ENCODE assay signal across 28 cellular contexts in the genomic region with DNA sequence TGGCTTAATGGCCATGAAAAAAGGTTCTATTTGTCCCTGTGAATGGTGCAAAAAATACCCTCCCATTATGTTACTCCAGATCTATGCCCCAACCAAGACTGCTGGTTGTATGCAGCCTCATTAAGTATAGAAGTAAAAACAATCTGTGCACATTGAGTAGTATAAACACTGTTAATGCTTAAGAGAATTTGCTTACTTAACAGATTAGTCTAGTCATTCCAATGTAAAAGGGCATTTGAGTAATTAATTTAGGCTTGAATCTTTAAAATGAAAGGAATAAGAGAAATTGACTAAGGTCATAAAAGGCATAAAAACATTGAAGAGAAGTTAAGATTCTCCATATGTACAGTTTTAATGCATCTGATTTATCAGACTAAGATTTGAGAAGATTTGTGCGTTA. TPM values are rescaled to one million over a fixed set of nuclear protein-coding genes. Genes with fewer than 3 reads are reported as not detected.
"Had no signal": no experiment of that assay in that cellular context is flagged by ENCODE, and none has a peak within 500 bp of the region (broad histone marks: within the 10 kb centered on the region; RNA-seq: fewer than 3 reads in every experiment).

No MANE protein-coding gene starts in this region.

- ATAC-seq: esophagus mucosa; heart right ventricle; left lobe of liver; natural killer cell treated with Interleukin-12 subunit alpha and Interleukin-12 subunit beta and Interleukin-15 and Interleukin-18, amount 100 ng/mL, for 72 hours; right cardiac atrium; stimulated activated naive B cell treated with anti-CD40 and anti-IgM and Interleukin-4, amounts not matched to agents 10 μg/mL and 1 μg/mL and 100 μg/mL, for 72 hours had no signal

- H3K9me3 ChIP-seq: colonic mucosa, prostate gland, thoracic aorta, tibial nerve, upper lobe of left lung had no signal

- H3K4me3 ChIP-seq: colonic mucosa, heart right ventricle, lung, neural progenitor cell, prostate gland, skin epidermis, thoracic aorta, tibial nerve, upper lobe of left lung had no signal

- H3K27me3 ChIP-seq: colonic mucosa, neural progenitor cell, tibial nerve, upper lobe of left lung had no signal

- H3K36me3 ChIP-seq: colonic mucosa, heart right ventricle, neural progenitor cell, prostate gland, thoracic aorta, tibial nerve, upper lobe of left lung had no signal

- H3K9ac ChIP-seq: neural progenitor cell had no signal

- FAIRE-seq: keratinocyte, urothelium cell line had no signal

- DNase-seq: colonic mucosa; effector CD8-positive, alpha-beta T cell; endodermal cell; foreskin melanocyte; glutamatergic neuron; heart right ventricle; hippocampal formation; naive B cell; right cardiac atrium; stimulated activated CD4-positive, alpha-beta T cell treated with anti-CD3 and anti-CD28 coated beads, Interleukin-15, amount 100 ng/mL, for 24 hours; stimulated activated CD4-positive, alpha-beta T cell treated with anti-CD3 and anti-CD28 coated beads, Interleukin-2, amount 100 ng/mL, for 48 hours; stimulated activated naive B cell treated with anti-CD40 and anti-IgM and Interleukin-4, amounts not matched to agents 10 μg/mL and 1 μg/mL and 100 μg/mL, for 72 hours; upper lobe of left lung had no signal

- H3K4me2 ChIP-seq: neural progenitor cell had no signal

- H3K27ac ChIP-seq: colonic mucosa, epithelial cell of prostate, heart right ventricle, neural progenitor cell, prostate gland, skin epidermis, thoracic aorta, tibial nerve, upper lobe of left lung had no signal

- H3K4me1 ChIP-seq: colonic mucosa, heart right ventricle, neural progenitor cell, prostate gland, upper lobe of left lung had no signal

RNA-seq across cellular contexts. Expression of a gene that starts 51.2 kb away (rescaled TPM):
- total RNA-seq: chondrocyte, fibroblast of lung, osteoblast had no signal
- polyA plus RNA-seq: fibroblast of lung had no signal
